ENCODE assay signal across 37 cellular contexts in genomic region chr2:178016612-178017011, GRCh38. TPM values are rescaled to one million over a fixed set of nuclear protein-coding genes. Genes with fewer than 3 reads are reported as not detected.
"Had no signal": no experiment of that assay in that cellular context is flagged by ENCODE, and none has a peak within 500 bp of the region (broad histone marks: within the 10 kb centered on the region; RNA-seq: fewer than 3 reads in every experiment).

No MANE protein-coding gene starts in this region.

- DNase-seq: Karpas-422, Kasumi-1, MG63, MM.1S, MV-4-11, NCI-H1048, NCI-H1092, NCI-H1092 treated with DMSO at 0.1 percent for 48 hours, NCI-H1105, NCI-H1105 treated with DMSO at 0.1 percent for 48 hours, NCI-H1417, NCI-H1417 treated with DMSO at 0.1 percent for 48 hours, NCI-H1436, NCI-H1436 treated with DMSO at 0.1 percent for 48 hours, NCI-H146, NCI-H1694, NCI-H1694 treated with DMSO at 0.1 percent for 48 hours, NCI-H187, NCI-H187 treated with DMSO at 0.1 percent for 48 hours, NCI-H1930, NCI-H2029, NCI-H2029 treated with DMSO at 0.1 percent for 48 hours, NCI-H2081, NCI-H2081 treated with DMSO at 0.1 percent for 48 hours, NCI-H2107, NCI-H2171, NCI-H2171 treated with DMSO at 0.1 percent for 48 hours, NCI-H2227 treated with DMSO at 0.1 percent for 48 hours, NCI-H226, NCI-H345, NCI-H446, NCI-H446 treated with DMSO at 0.1 percent for 48 hours, NCI-H510A, NCI-H510A treated with DMSO at 0.1 percent for 48 hours, NCI-H524 had no signal

- H3K27me3 ChIP-seq: MG63 had no signal

- H3K4me3 ChIP-seq: MG63 had no signal

- H3K36me3 ChIP-seq: MG63 had no signal

- H3K9me3 ChIP-seq: MG63 had no signal

RNA-seq across cellular contexts. Expression of gene PDE11A, which starts 56.0 kb away (rescaled TPM):
- total RNA-seq: LHCN-M2, MCF 10A had no signal
